15 cellular contexts compared by ENCODE assay signal in genomic region chr12:14362347-14362746, GRCh38. TPM values are rescaled to one million over a fixed set of nuclear protein-coding genes. Genes with fewer than 3 reads are reported as not detected.
DNase-seq lines count a peak whose midpoint lies in the region; ATAC-seq and TF ChIP-seq lines count a peak whose summit lies in the region.
"Had no signal": no experiment of that assay in that cellular context is flagged by ENCODE, and none has a peak within 500 bp of the region (broad histone marks: within the 10 kb centered on the region; RNA-seq: fewer than 3 reads in every experiment).

No MANE protein-coding gene starts in this region.

- no peaks in the 10 kb centered on the region for H3K27me3 ChIP-seq in naive thymus-derived CD4-positive, alpha-beta T cell (ENCODE audit: control insufficient read depth in 2 of 2, insufficient read depth in 2 of 2, low read length in 2 of 2)
- H3K27me3 ChIP-seq: BLaER1 treated with 17β-estradiol and CSF1 and Interleukin-3, amounts not matched to agents 10 nM and 100 nM; cardiac muscle cell; sigmoid colon had no signal

- peaks cover 0 to 9% (median under 1%) of the 10 kb centered on the region in 11 donors for H3K9me3 Mint-ChIP-seq in naive thymus-derived CD4-positive, alpha-beta T cell

- no peak overlapping the region for H3K27ac ChIP-seq in naive thymus-derived CD4-positive, alpha-beta T cell (ENCODE audit: low read depth, low read length)
- H3K27ac ChIP-seq: BLaER1 treated with 17β-estradiol and CSF1 and Interleukin-3, amounts not matched to agents 10 nM and 100 nM; cardiac muscle cell; sigmoid colon had no signal

- peak; percentile 37 for DNase-seq in GM13976 (ENCODE audit: low spot score)
- no peak for DNase-seq in naive thymus-derived CD4-positive, alpha-beta T cell
- DNase-seq in GF-D8 (lab: John Stamatoyannopoulos, UW), result no peak
- DNase-seq in GOT3 (lab: John Stamatoyannopoulos, UW), result no peak
- DNase-seq: activated naive CD4-positive, alpha-beta T cell treated with anti-CD3 and anti-CD28 coated beads, Interleukin-2, amount 50 U/mL, for 16 hours; mesenchymal stem cell; NCI-H2029 treated with DMSO at 0.1 percent for 48 hours; sigmoid colon; stimulated activated CD4-positive, alpha-beta T cell treated with anti-CD3 and anti-CD28 coated beads, Interleukin-4, amount 100 ng/mL, for 24 hours had no signal

- peaks cover 0 to 2% (median 0%) of the 10 kb centered on the region in 5 donors for H3K27me3 Mint-ChIP-seq in naive thymus-derived CD4-positive, alpha-beta T cell

- POLR2A ChIA-PET in naive thymus-derived CD4-positive, alpha-beta T cell (lab: Charles Lee), result interaction anchor here (0.6 to 0.7 kb wide), 3 partner anchors 95 to 238 kb away, joined by 3 to 4 read pairs (median 3); no protein-coding TSS in a partner anchor

- H3K4me1 ChIP-seq in naive thymus-derived CD4-positive, alpha-beta T cell (ENCODE audit: control insufficient read depth in 2 of 2, insufficient read depth in 2 of 2, low read length in 2 of 2), result peaks cover 6 to 11% of the 10 kb centered on the region in 2 donors

- no peaks in the 10 kb centered on the region for H3K9me3 ChIP-seq in naive thymus-derived CD4-positive, alpha-beta T cell (ENCODE audit: control insufficient read depth in 2 of 3, low read length in 3 of 3)
- H3K9me3 ChIP-seq: sigmoid colon had no signal

- intact Hi-C loops in naive thymus-derived CD4-positive, alpha-beta T cell (cut with micrococcal nuclease), result no loop called here

- ATAC-seq in GM19463 (IDR thresholded peaks at IDR 0.05; ENCODE audit: unreplicated experiment) (peak; percentile 32), HG03571 (IDR thresholded peaks at IDR 0.05; ENCODE audit: unreplicated experiment) (peak; percentile 34), HG02870 (IDR thresholded peaks at IDR 0.05; ENCODE audit: unreplicated experiment) (no peak)
- ATAC-seq in naive thymus-derived CD4-positive, alpha-beta T cell, result no peak
- ATAC-seq: Right ventricle myocardium inferior had no signal

- H3K4me1 Mint-ChIP-seq in naive thymus-derived CD4-positive, alpha-beta T cell, result peaks cover 12 to 28% (median 16%) of the 10 kb centered on the region in 7 donors

- H3K36me3 ChIP-seq in naive thymus-derived CD4-positive, alpha-beta T cell (ENCODE audit: control insufficient read depth in 2 of 3, insufficient read depth in 3 of 3, low read length in 3 of 3), result no peaks in the 10 kb centered on the region
- H3K36me3 ChIP-seq: BLaER1 treated with 17β-estradiol and CSF1 and Interleukin-3, amounts not matched to agents 10 nM and 100 nM; cardiac muscle cell; sigmoid colon had no signal

- no peak overlapping the region for H3K4me3 Mint-ChIP-seq in naive thymus-derived CD4-positive, alpha-beta T cell

- in situ Hi-C loops in GM13976 (cut with MboI; ENCODE audit: low sequenced_read_pairs, unreplicated experiment), result loop anchor here (10.0 kb wide), 2 partner anchors 108 to 252 kb away; no protein-coding TSS in a partner anchor

- H3K27ac Mint-ChIP-seq in naive thymus-derived CD4-positive, alpha-beta T cell, result peak overlapping the region in 6 of 9 donors; percentile 36 to 72 (median 50)

- peaks cover 0 to 13% (median 3%) of the 10 kb centered on the region in 5 donors for H3K36me3 Mint-ChIP-seq in naive thymus-derived CD4-positive, alpha-beta T cell

- TF ChIP-seq CTCF in GM13976 (IDR thresholded peaks at IDR 0.05; ENCODE audit: borderline replicate concordance, control extremely low read depth, extremely low read depth, insufficient read depth, missing control alignments), result no peak

- CTCF ChIA-PET in naive thymus-derived CD4-positive, alpha-beta T cell (lab: Charles Lee), result no interaction called here

- H3K4me3 ChIP-seq in naive thymus-derived CD4-positive, alpha-beta T cell (ENCODE audit: low read length), result no peak overlapping the region
- H3K4me3 ChIP-seq: BLaER1 treated with 17β-estradiol and CSF1 and Interleukin-3, amounts not matched to agents 10 nM and 100 nM; cardiac muscle cell; sigmoid colon had no signal

RNA-seq across cellular contexts. Expression of gene ATF7IP, which starts 3.1 kb away (rescaled TPM):
- total RNA-seq in naive thymus-derived CD4-positive, alpha-beta T cell, result 100 to 1,000 TPM; 113 to 181 (median 144) TPM
- polyA plus RNA-seq in naive thymus-derived CD4-positive, alpha-beta T cell, result 100 to 1,000 TPM in 1 of 2 donors, 10 to 100 TPM in 1; 92.7 to 124 TPM

Comparison
In these comparisons a context has a peak if more than half of its experiments do, and no peak if none do; other contexts are left out.
1. ATAC-seq: peak in GM19463 (single experiment) and HG03571 (single experiment); none in naive thymus-derived CD4-positive, alpha-beta T cell (single experiment) and HG02870 (single experiment).